In genomic region chr7:106394526-106394925, GRCh38 we compare ENCODE assay signal across 29 cellular contexts.
"Had no signal": no experiment of that assay in that cellular context is flagged by ENCODE, and none has a peak within 500 bp of the region (broad histone marks: within the 10 kb centered on the region; RNA-seq: fewer than 3 reads in every experiment).

No MANE protein-coding gene starts in this region.

- FAIRE-seq: bronchial epithelial cell, TTC549 had no signal

- H3K36me3 ChIP-seq: ascending aorta, cardiac muscle cell had no signal

- H3K27ac ChIP-seq: ascending aorta, cardiac muscle cell, VCaP had no signal

- DNase-seq: activated B cell treated with CpG ODN at 0.5 μM for 24 hours; activated CD4-positive, alpha-beta memory T cell treated with anti-CD3 and anti-CD28 coated beads, Interleukin-2, amount 10 ng/mL, durations not matched to agents 7 days and 5 days; activated CD4-positive, alpha-beta T cell treated with anti-CD3 and anti-CD28 coated beads for 36 hours; activated CD4-positive, alpha-beta T cell treated with anti-CD3 and anti-CD28 coated beads for 48 hours; activated CD4-positive, alpha-beta T cell treated with anti-CD3 and anti-CD28 coated beads, Interleukin-2, amount 10 ng/mL, durations not matched to agents 7 days and 5 days; activated CD4-positive, alpha-beta T cell treated with anti-CD3 and anti-CD28 coated beads, Interleukin-2, amount 50 U/mL, for 48 hours; activated CD4-positive, CD25-positive, alpha-beta regulatory T cell treated with anti-CD3 and anti-CD28 coated beads, Interleukin-2, amount 50 U/mL, for 72 hours; activated CD8-positive, alpha-beta memory T cell treated with anti-CD3 and anti-CD28 coated beads for 24 hours; activated CD8-positive, alpha-beta memory T cell treated with anti-CD3 and anti-CD28 coated beads, Interleukin-2, amount 10 ng/mL, durations not matched to agents 7 days and 5 days; activated CD8-positive, alpha-beta memory T cell treated with anti-CD3 and anti-CD28 coated beads, Interleukin-2, amount 50 U/mL, for 48 hours; activated CD8-positive, alpha-beta T cell treated with anti-CD3 and anti-CD28 coated beads, Interleukin-2, amount 10 ng/mL, durations not matched to agents 7 days and 5 days; activated effector memory CD4-positive, alpha-beta T cell treated with Interleukin-2 at 50 U/mL for 16 hours; activated gamma-delta T cell; activated naive CD4-positive, alpha-beta T cell treated with anti-CD3 and anti-CD28 coated beads, Interleukin-2, amount 10 ng/mL, durations not matched to agents 7 days and 5 days; activated naive CD4-positive, alpha-beta T cell treated with Interleukin-2 at 50 U/mL for 16 hours; activated naive CD8-positive, alpha-beta T cell treated with anti-CD3 and anti-CD28 coated beads, Interleukin-2, amount 10 ng/mL, durations not matched to agents 7 days and 5 days; activated naive CD8-positive, alpha-beta T cell treated with anti-CD3 and anti-CD28 coated beads, Interleukin-2, amount 50 U/mL, for 24 hours; activated T-cell treated with anti-CD3 and anti-CD28 coated beads, Interleukin-2, amount 50 U/mL, for 24 hours; amygdala; anterior cingulate cortex; caudate nucleus; cerebellar nuclear complex; T-helper 2 cell; T-helper 9 cell had no signal

- H3K27me3 ChIP-seq: ascending aorta, cardiac muscle cell had no signal

- ATAC-seq: activated CD4-positive, alpha-beta T cell treated with anti-CD3 and anti-CD28 coated beads for 36 hours; activated CD8-positive, alpha-beta memory T cell treated with anti-CD3 and anti-CD28 coated beads, Interleukin-2, amount 10 ng/mL, durations not matched to agents 7 days and 5 days; activated CD8-positive, alpha-beta T cell treated with anti-CD3 and anti-CD28 coated beads, Interleukin-2, amount 10 ng/mL, durations not matched to agents 7 days and 5 days; activated naive CD8-positive, alpha-beta T cell treated with anti-CD3 and anti-CD28 coated beads, Interleukin-2, amount 50 U/mL, for 24 hours had no signal

- H3K4me3 ChIP-seq: ascending aorta, cardiac muscle cell had no signal

- H3K9me3 ChIP-seq: ascending aorta had no signal

- H3K4me1 ChIP-seq: ascending aorta had no signal
